12 cellular contexts compared by ENCODE assay signal in the genomic region with DNA sequence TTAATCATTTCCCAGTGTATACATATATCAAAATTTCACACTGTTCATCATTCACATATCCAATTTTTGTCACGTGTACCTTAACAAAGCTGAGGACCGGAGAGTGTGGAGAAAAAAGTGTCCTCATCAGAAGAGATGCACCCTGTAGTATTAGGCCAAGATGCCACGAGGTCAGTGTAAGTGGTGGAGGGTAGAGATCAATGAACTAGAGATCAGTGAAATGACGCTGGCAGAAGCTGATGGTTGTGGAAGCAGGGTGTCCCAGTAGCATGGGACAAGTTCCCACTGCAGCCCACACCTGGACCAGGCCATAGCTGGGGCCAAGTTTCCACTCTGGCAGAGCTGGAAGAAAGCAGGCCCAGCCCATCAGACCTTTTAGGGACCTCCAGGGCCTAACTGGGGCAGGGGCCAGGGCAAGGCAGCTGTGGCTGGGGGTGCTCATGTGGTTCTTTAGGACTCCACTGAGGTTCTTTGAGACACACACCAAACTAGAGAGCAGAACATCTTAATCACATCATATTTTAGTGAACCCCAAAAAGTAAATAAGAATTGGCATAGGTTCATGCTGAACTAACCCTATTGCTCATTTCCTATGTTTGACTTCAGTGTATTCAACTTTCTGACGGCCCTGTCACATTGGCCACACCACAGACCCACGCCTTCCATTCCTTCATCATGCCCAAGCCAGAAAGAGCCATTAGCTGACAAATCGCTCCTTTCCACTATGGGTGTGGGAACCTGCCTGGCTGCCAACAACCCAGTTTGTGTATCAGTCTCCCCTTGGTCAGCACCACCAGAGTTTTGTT. TPM values are rescaled to one million over a fixed set of nuclear protein-coding genes. Genes with fewer than 3 reads are reported as not detected.
"Had no signal": no experiment of that assay in that cellular context is flagged by ENCODE, and none has a peak within 500 bp of the region (broad histone marks: within the 10 kb centered on the region; RNA-seq: fewer than 3 reads in every experiment).

No MANE protein-coding gene starts in this region.

- H3K27ac ChIP-seq: heart left ventricle, left lung, tibial nerve had no signal

- H3K27me3 ChIP-seq: heart left ventricle, left lung, tibial nerve had no signal

- H3K9me3 ChIP-seq: heart left ventricle, left lung, tibial nerve had no signal

- H3K4me3 Mint-ChIP-seq: nephron progenitor cell had no signal

- ATAC-seq: heart left ventricle, left lung had no signal

- H3K4me1 ChIP-seq: left lung, tibial nerve had no signal

- H3K27ac Mint-ChIP-seq: nephron progenitor cell had no signal

- H3K9me3 Mint-ChIP-seq: nephron progenitor cell had no signal

- DNase-seq: activated CD4-positive, alpha-beta T cell treated with anti-CD3 and anti-CD28 coated beads, Interleukin-2, amount 50 U/mL, for 4 hours; activated gamma-delta T cell treated with Interleukin-2 at 50 U/mL for 16 hours; foreskin melanocyte; heart left ventricle; left lung; nephron progenitor cell; stimulated activated CD4-positive, alpha-beta T cell treated with anti-CD3 and anti-CD28 coated beads, Interleukin-2, amount 100 ng/mL, for 48 hours had no signal

- FAIRE-seq: endothelial cell of umbilical vein had no signal

- H3K4me3 ChIP-seq: heart left ventricle, left lung, tibial nerve had no signal

- H3K36me3 ChIP-seq: heart left ventricle, left lung, tibial nerve had no signal

RNA-seq across cellular contexts. Expression of gene GPR55, which starts 21.6 kb away (rescaled TPM):
- total RNA-seq: endothelial cell of umbilical vein, osteocyte had no signal
- polyA plus RNA-seq: aorta, endothelial cell of umbilical vein had no signal

RNA-seq across cellular contexts. Expression of gene SPATA3, which starts 49.3 kb away (rescaled TPM):
- total RNA-seq: aorta; endothelial cell of umbilical vein; heart left ventricle; left lung; osteocyte; T-helper 2 cell treated with Interferon-gamma antibody and Interleukin-4, amounts not matched to agents 100 ng/mL and 5 ng/mL, for 36 hours; tibial nerve had no signal
- polyA plus RNA-seq: aorta, endothelial cell of umbilical vein, heart left ventricle had no signal
